Comparison of ENCODE assay signal across 23 cellular contexts in the genomic region with DNA sequence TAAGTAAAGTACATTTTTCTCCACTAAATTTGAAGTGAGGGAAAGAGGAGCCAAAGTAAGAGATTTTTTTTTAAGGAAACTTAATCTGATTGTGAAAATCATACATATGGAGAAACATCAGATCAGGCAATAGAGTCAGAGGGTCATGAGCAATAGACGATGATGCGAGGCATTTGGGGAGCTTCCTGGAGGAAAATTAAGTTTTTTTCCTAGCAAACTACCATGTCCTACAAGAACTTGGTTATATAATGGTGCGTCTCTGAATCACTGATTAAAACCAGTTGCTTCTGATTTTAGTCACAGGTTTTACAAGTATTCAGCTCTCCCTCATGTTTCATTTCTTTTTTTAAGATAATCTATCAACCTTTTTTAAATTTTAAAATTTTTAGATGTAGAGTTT.
"Had no signal": no experiment of that assay in that cellular context is flagged by ENCODE, and none has a peak within 500 bp of the region (broad histone marks: within the 10 kb centered on the region; RNA-seq: fewer than 3 reads in every experiment).

No MANE protein-coding gene starts in this region.

- ATAC-seq: activated CD8-positive, alpha-beta T cell treated with anti-CD3 and anti-CD28 coated beads, Interleukin-2, amount 10 ng/mL, durations not matched to agents 7 days and 5 days; Panc1; Right ventricle myocardium inferior had no signal

- H3K27ac ChIP-seq: KMS-11, SK-N-MC had no signal

- DNase-seq: activated CD4-positive, alpha-beta T cell treated with anti-CD3 and anti-CD28 coated beads for 48 hours; activated CD4-positive, alpha-beta T cell treated with anti-CD3 and anti-CD28 coated beads, Interleukin-2, amount 50 U/mL, for 4 hours; activated CD4-positive, CD25-positive, alpha-beta regulatory T cell treated with anti-CD3 and anti-CD28 coated beads, Interleukin-2, amount 50 U/mL, for 72 hours; activated CD8-positive, alpha-beta T cell treated with anti-CD3 and anti-CD28 coated beads, Interleukin-2, amount 10 ng/mL, durations not matched to agents 7 days and 5 days; activated effector memory CD4-positive, alpha-beta T cell treated with Interleukin-2 at 50 U/mL for 16 hours; activated naive CD4-positive, alpha-beta T cell treated with Interleukin-2 at 50 U/mL for 16 hours; activated T-cell treated with anti-CD3 and anti-CD28 coated beads, Interleukin-2, amount 50 U/mL, for 24 hours; cerebellar nuclear complex; NCI-H1092 treated with DMSO at 0.1 percent for 48 hours; NCI-H1436; NCI-H1694 treated with DMSO at 0.1 percent for 48 hours; NCI-H2029 treated with DMSO at 0.1 percent for 48 hours; NCI-H510A treated with DMSO at 0.1 percent for 48 hours; NK-92 treated with Interleukin-12 subunit alpha and Interleukin-12 subunit beta, amount 100 ng/mL, for 24 hours; OCI-M1; RPMI8226; SW 1271 had no signal

- H3K27ac Mint-ChIP-seq: activated CD8-positive, alpha-beta T cell treated with anti-CD3 and anti-CD28 coated beads, Interleukin-2, amount 10 ng/mL, durations not matched to agents 7 days and 5 days; activated naive CD8-positive, alpha-beta T cell; activated T-cell treated with anti-CD3 and anti-CD28 coated beads, Interleukin-2, amount 50 U/mL, for 24 hours; activated T-helper 1 cell treated with anti-CD3 and anti-CD28 coated beads, Interleukin-12 subunit alpha, Interleukin-12 subunit beta, Interleukin-2, Interleukin-4 antibody, amounts not matched to agents 30 ng/mL and 10 ng/mL and 1 ng/mL, durations not matched to agents 14 hours and 24 hours and 36 hours had no signal

- H3K4me3 ChIP-seq: SK-N-MC had no signal

- H3K4me3 Mint-ChIP-seq: activated CD8-positive, alpha-beta T cell treated with anti-CD3 and anti-CD28 coated beads, Interleukin-2, amount 10 ng/mL, durations not matched to agents 7 days and 5 days; activated naive CD8-positive, alpha-beta T cell; activated T-cell treated with anti-CD3 and anti-CD28 coated beads, Interleukin-2, amount 50 U/mL, for 24 hours; activated T-helper 1 cell treated with anti-CD3 and anti-CD28 coated beads, Interleukin-12 subunit alpha, Interleukin-12 subunit beta, Interleukin-2, Interleukin-4 antibody, amounts not matched to agents 30 ng/mL and 10 ng/mL and 1 ng/mL, durations not matched to agents 14 hours and 24 hours and 36 hours had no signal

- H3K4me2 ChIP-seq: KMS-11 had no signal

- H3K27me3 Mint-ChIP-seq: activated naive CD8-positive, alpha-beta T cell; activated T-cell treated with anti-CD3 and anti-CD28 coated beads, Interleukin-2, amount 50 U/mL, for 24 hours had no signal

- H3K9me3 Mint-ChIP-seq: activated T-cell treated with anti-CD3 and anti-CD28 coated beads, Interleukin-2, amount 50 U/mL, for 24 hours; activated T-helper 1 cell treated with anti-CD3 and anti-CD28 coated beads, Interleukin-12 subunit alpha, Interleukin-12 subunit beta, Interleukin-2, Interleukin-4 antibody, amounts not matched to agents 30 ng/mL and 10 ng/mL and 1 ng/mL, durations not matched to agents 14 hours and 24 hours and 36 hours had no signal

- H3K9ac ChIP-seq: KMS-11 had no signal
